8 cellular contexts compared by ENCODE assay signal in the genomic region with DNA sequence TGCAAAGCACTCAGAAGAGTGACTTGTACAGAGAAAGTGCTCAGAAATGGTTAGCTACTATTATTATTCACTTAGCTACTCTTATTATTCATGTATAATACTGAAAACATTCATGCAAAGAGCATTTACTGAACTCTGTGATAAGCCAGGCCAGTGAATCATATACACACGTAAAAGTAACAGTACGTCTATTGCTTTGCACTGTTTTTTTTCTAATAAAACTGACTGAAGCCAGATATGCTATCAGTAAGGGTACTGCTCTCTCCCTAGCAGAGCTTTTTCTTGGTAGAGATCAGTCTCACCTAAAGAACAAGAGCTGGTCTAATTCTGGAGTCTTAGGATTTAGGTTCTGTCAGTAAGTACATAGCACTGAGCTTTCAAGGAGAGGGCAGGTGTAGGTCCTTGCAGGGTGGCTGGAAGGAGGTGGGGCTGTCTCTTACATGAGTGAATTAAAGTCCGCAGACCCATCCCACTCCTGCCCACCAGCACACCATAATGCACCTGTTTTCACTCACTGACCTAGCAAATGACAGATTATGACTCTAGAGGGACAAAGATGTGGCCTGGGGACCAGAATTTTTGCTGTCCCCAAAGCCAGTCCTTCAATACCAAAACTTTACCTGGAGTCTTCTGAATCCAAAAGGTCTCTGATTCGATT.
DNase-seq lines count a peak whose midpoint lies in the region; ATAC-seq, FAIRE-seq and TF ChIP-seq lines count a peak whose summit lies in the region.

No MANE protein-coding gene starts in this region.

- H3K9me3 Mint-ChIP-seq in naive thymus-derived CD4-positive, alpha-beta T cell: no peaks in the 10 kb centered on the region

- H3K27me3 ChIP-seq in BLaER1: no peaks in the 10 kb centered on the region
- H3K27me3 ChIP-seq in naive thymus-derived CD4-positive, alpha-beta T cell (ENCODE audit: control insufficient read depth in 2 of 2, insufficient read depth in 2 of 2, low read length in 2 of 2): no peaks in the 10 kb centered on the region

- peak overlapping the region; percentile 70 for H3K27ac ChIP-seq in BLaER1
- H3K27ac ChIP-seq in naive thymus-derived CD4-positive, alpha-beta T cell (ENCODE audit: low read depth, low read length): peak overlapping the region; percentile 77

- peak overlapping the region; percentile 91 to 100 (median 96) for H3K27ac Mint-ChIP-seq in naive thymus-derived CD4-positive, alpha-beta T cell

- no peak overlapping the region for H3K4me3 ChIP-seq in BLaER1
- peak overlapping the region; percentile 62 for H3K4me3 ChIP-seq in naive thymus-derived CD4-positive, alpha-beta T cell (ENCODE audit: low read length)

- peaks cover 9% of the 10 kb centered on the region; the same call in 1 of the 2 replicates for H4K20me1 ChIP-seq in BLaER1

- H3K4me1 ChIP-seq in BLaER1: peaks cover 97% of the 10 kb centered on the region
- H3K4me1 ChIP-seq in naive thymus-derived CD4-positive, alpha-beta T cell (ENCODE audit: control insufficient read depth in 2 of 2, insufficient read depth in 2 of 2, low read length in 2 of 2): peaks cover 66 to 70% of the 10 kb centered on the region in 2 donors

- ATAC-seq in HG02798 (IDR thresholded peaks at IDR 0.05; ENCODE audit: poor library complexity, unreplicated experiment) (peak; percentile 14), GM18498 (IDR thresholded peaks at IDR 0.05; ENCODE audit: unreplicated experiment) (no peak), GM18517 (IDR thresholded peaks at IDR 0.05; ENCODE audit: unreplicated experiment) (no peak)
- ATAC-seq in naive thymus-derived CD4-positive, alpha-beta T cell: no peak

- TF ChIP-seq POLR2A in GM12892 (IDR thresholded peaks at IDR 0.05; ENCODE audit: low read depth, low read length): no peak

- peak overlapping the region; percentile 55 to 94 (median 86) for H3K4me3 Mint-ChIP-seq in naive thymus-derived CD4-positive, alpha-beta T cell

- peaks cover 69 to 97% (median 93%) of the 10 kb centered on the region in 7 donors for H3K4me1 Mint-ChIP-seq in naive thymus-derived CD4-positive, alpha-beta T cell

- peaks cover 1 to 51% (median 21%) of the 10 kb centered on the region in 5 donors for H3K36me3 Mint-ChIP-seq in naive thymus-derived CD4-positive, alpha-beta T cell

- H3K36me3 ChIP-seq in BLaER1: peaks cover 67% of the 10 kb centered on the region
- H3K36me3 ChIP-seq in naive thymus-derived CD4-positive, alpha-beta T cell (ENCODE audit: control insufficient read depth in 2 of 3, insufficient read depth in 3 of 3, low read length in 3 of 3): peaks cover 0 to 7% (median 0%) of the 10 kb centered on the region in 3 experiments

- peaks cover 28% of the 10 kb centered on the region for H3K9me3 ChIP-seq in BLaER1
- H3K9me3 ChIP-seq in naive thymus-derived CD4-positive, alpha-beta T cell (ENCODE audit: control insufficient read depth in 2 of 3, low read length in 3 of 3): no peaks in the 10 kb centered on the region

- H3K9ac ChIP-seq in BLaER1: no peak overlapping the region; the same call in 1 of the 2 replicates

- CTCF ChIA-PET in naive thymus-derived CD4-positive, alpha-beta T cell (lab: Charles Lee): interaction anchor here (1.0 to 1.2 kb wide), 4 partner anchors 12 to 151 kb away, joined by 3 to 5 read pairs (median 4); no protein-coding TSS in a partner anchor

- peak overlapping the region; percentile 60 for H3K4me2 ChIP-seq in BLaER1

- H3K27me3 Mint-ChIP-seq in naive thymus-derived CD4-positive, alpha-beta T cell: no peaks in the 10 kb centered on the region

- POLR2A ChIA-PET in naive thymus-derived CD4-positive, alpha-beta T cell (lab: Charles Lee): interaction anchor here (0.8 to 7.3 kb wide), 5 partner anchors 9 to 146 kb away, joined by 4 to 86 read pairs (median 6); a partner anchor contains a TSS

- DNase-seq in amniotic epithelial cell (ENCODE audit: low read depth): peak; percentile 87
- DNase-seq in naive thymus-derived CD4-positive, alpha-beta T cell: no peak
- no peak for DNase-seq in GM12892 (ENCODE audit: insufficient read length)
- DNase-seq in SIG-M5 (lab: John Stamatoyannopoulos, UW): no peak

- FAIRE-seq in GM12892 (lab: Jason Lieb, UNC): no peak

- intact Hi-C loops in naive thymus-derived CD4-positive, alpha-beta T cell (cut with micrococcal nuclease): loop anchor here (2.0 to 5.0 kb wide), 3 partner anchors 13 to 1220 kb away; a partner anchor contains a TSS
